ENCODE assay signal across 7 cellular contexts in the genomic region with DNA sequence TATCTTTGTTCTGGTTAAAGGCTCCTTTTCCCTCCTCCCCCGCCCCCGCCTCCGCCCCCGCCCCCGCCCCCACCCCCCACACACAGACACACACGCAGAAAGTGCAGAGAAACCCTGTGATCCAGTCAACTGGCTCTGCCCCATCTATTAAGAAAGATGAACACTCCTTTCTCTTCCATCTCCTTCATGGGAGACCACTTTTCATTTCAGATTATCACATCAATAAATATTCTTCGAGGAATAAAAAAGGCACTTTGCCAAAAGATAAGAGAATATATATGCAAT.
DNase-seq lines count a peak whose midpoint lies in the region; ATAC-seq, FAIRE-seq and TF ChIP-seq lines count a peak whose summit lies in the region.

No MANE protein-coding gene starts in this region.

- H3K4me2 ChIP-seq in astrocyte (ENCODE audit: low read length) (peak overlapping the region; percentile 93), HepG2 (ENCODE audit: low read depth, low read length) (peak overlapping the region; percentile 87)

- H3K36me3 ChIP-seq in HUES6 (ENCODE audit: control insufficient read depth, insufficient read depth, low read length) (no peaks in the 10 kb centered on the region), astrocyte (ENCODE audit: insufficient read depth, low read length) (no peaks in the 10 kb centered on the region), HepG2 (replicated peaks in 1 of 2; ENCODE audit: control insufficient read depth in 1 of 2, insufficient read depth in 2 of 2, low read length in 2 of 2) (no peaks in the 10 kb centered on the region), transverse colon (no peaks in the 10 kb centered on the region)

- H3K27ac ChIP-seq in HUES6 (ENCODE audit: low read depth, low read length) (no peak overlapping the region), astrocyte (ENCODE audit: low read depth, low read length) (peak overlapping the region; percentile 45), HepG2 (ENCODE audit: extremely low read length, insufficient read depth, low read length) (no peak overlapping the region), transverse colon (no peak overlapping the region)

- no peak overlapping the region for H3K4me3 Mint-ChIP-seq in astrocyte (ENCODE audit: unreplicated experiment)

- CTCF ChIA-PET in HepG2 (lab: Yijun Ruan, JAX; ENCODE audit: low intra/inter-chr PET ratio, low total read pairs), result interaction anchor here (0.8 kb wide), 1 partner anchor 539 kb away, joined by 5 read pairs; no protein-coding TSS in a partner anchor

- no TSS peak for BruUV-seq in HepG2 (replicated peaks; lab: Mats Ljungman, UMichigan)

- intact Hi-C loops in HepG2 (cut with micrococcal nuclease; ENCODE audit: unreplicated experiment), result loop anchor here (1.0 to 10.0 kb wide), 3 partner anchors 123 to 539 kb away; partner anchors contain the start of gene TMEM161B
- intact Hi-C loops in transverse colon (cut with DNase I; ENCODE audit: low total_unique reads), result loop anchor here (5.0 kb wide), 1 partner anchor 546 kb away; no protein-coding TSS in a partner anchor

- TF ChIP-seq POLR2A in HepG2 (IDR thresholded peaks at IDR 0.05; ENCODE audit: insufficient read depth in 1 of 2, low read depth in 2 of 2, low read length in 2 of 2) (no peak), transverse colon (IDR thresholded peaks at IDR 0.05) (no peak)

- H2AFZ ChIP-seq in astrocyte (ENCODE audit: low read depth, low read length) (peak overlapping the region; percentile 54), HepG2 (ENCODE audit: low read length) (no peak overlapping the region)

- H3K79me2 ChIP-seq in astrocyte (ENCODE audit: insufficient read depth, low read length), result no peaks in the 10 kb centered on the region
- no peaks in the 10 kb centered on the region for H3K79me2 ChIP-seq in HepG2 (ENCODE audit: insufficient read depth, low read length)

- peaks cover 3% of the 10 kb centered on the region for H3K9me3 Mint-ChIP-seq in astrocyte (ENCODE audit: unreplicated experiment)

- in situ Hi-C loops in HepG2 (cut with HindIII; ENCODE audit: extremely low pct_ligation_motif_present, low pct_unique_long_range_greater_than_20kb) (loop anchor here (5.0 kb wide), 2 partner anchors 126 to 536 kb away; partner anchors contain the start of gene TMEM161B), transverse colon (cut with MboI; ENCODE audit: low pct_ligation_motif_present in 1 of 4, low pct_unique_long_range_greater_than_20kb in 1 of 4, low sequenced_read_pairs in 3 of 4) (loop anchor here (10.0 to 25.0 kb wide), 2 partner anchors 521 to 543 kb away; no protein-coding TSS in a partner anchor)

- H3K4me3 ChIP-seq in HUES6 (ENCODE audit: low read depth, low read length) (peak overlapping the region; percentile 58), astrocyte (ENCODE audit: insufficient read depth, low read depth, low read length) (peak overlapping the region; percentile 70), HepG2 (replicated peaks in 1 of 3; ENCODE audit: insufficient read depth in 1 of 3, low read depth in 2 of 3, low read length in 3 of 3) (peak overlapping the region; percentile 5 to 60 (median 35); a peak in 5 of 6 replicates), transverse colon (peak overlapping the region in 3 of 4 donors; percentile 12 to 62 (median 30))

- H3K4me1 ChIP-seq in HUES6 (ENCODE audit: control insufficient read depth, insufficient read depth, low read length), result peaks cover 39% of the 10 kb centered on the region
- peaks cover 29% of the 10 kb centered on the region for H3K4me1 ChIP-seq in astrocyte (ENCODE audit: insufficient read depth, low read length)
- H3K4me1 ChIP-seq in HepG2 (ENCODE audit: insufficient read depth, low read length), result peaks cover 49% of the 10 kb centered on the region
- peaks cover 0 to 50% (median 28%) of the 10 kb centered on the region in 4 donors for H3K4me1 ChIP-seq in transverse colon

- H3K36me3 Mint-ChIP-seq in astrocyte (ENCODE audit: low read depth, unreplicated experiment), result no peaks in the 10 kb centered on the region

- FAIRE-seq in astrocyte (lab: Jason Lieb, UNC) (no peak), HepG2 (lab: Jason Lieb, UNC) (no peak)

- H3K27me3 ChIP-seq in HUES6 (ENCODE audit: control insufficient read depth, insufficient read depth, low read length) (peaks cover 73% of the 10 kb centered on the region), astrocyte (ENCODE audit: insufficient read depth, low read length) (peaks cover 6% of the 10 kb centered on the region), HepG2 (ENCODE audit: control insufficient read depth in 1 of 2, insufficient read depth in 2 of 2, low read length in 2 of 2) (peaks cover 3 to 50% of the 10 kb centered on the region in 2 experiments; a peak in 4 of 5 replicates), transverse colon (peaks cover 86% of the 10 kb centered on the region)

- TF ChIP-seq CTCF in astrocyte (IDR thresholded peaks at IDR 0.05; ENCODE audit: insufficient read depth, low read depth, low read length), result no peak
- TF ChIP-seq CTCF in HepG2 (CRISPR knock-in tag; IDR thresholded peaks at IDR 0.05), result no peak
- no peak for TF ChIP-seq CTCF in transverse colon (IDR thresholded peaks at IDR 0.05)

- H3K9ac ChIP-seq in HUES6 (ENCODE audit: low read length) (peak overlapping the region; percentile 17), astrocyte (ENCODE audit: low read length) (peak overlapping the region; percentile 77), HepG2 (ENCODE audit: insufficient read depth, low read depth, low read length) (no peak overlapping the region)

- POLR2A ChIA-PET in HepG2 (lab: Yijun Ruan, JAX), result interaction anchor here (1.1 to 1.5 kb wide), 3 partner anchors 11 to 31 kb away, joined by 4 to 8 read pairs (median 6); no protein-coding TSS in a partner anchor

- no peak for TF ChIP-seq RAD21 in HepG2 (CRISPR knock-in tag; IDR thresholded peaks at IDR 0.05)

- no peak overlapping the region for H3K27ac Mint-ChIP-seq in astrocyte (ENCODE audit: unreplicated experiment)

- ATAC-seq in HepG2, result no peak
- ATAC-seq in HG02852 (IDR thresholded peaks at IDR 0.05; ENCODE audit: unreplicated experiment), result no peak
- no peak for ATAC-seq in GM21526 (IDR thresholded peaks at IDR 0.05; ENCODE audit: low FRiP score, unreplicated experiment)

- no peaks in the 10 kb centered on the region for H3K4me1 Mint-ChIP-seq in astrocyte (ENCODE audit: low read depth, unreplicated experiment)

- DNase-seq in astrocyte (ENCODE audit: low read depth) (no peak), HepG2 (ENCODE audit: low spot score) (no peak), transverse colon (no peak)
- DNase-seq in activated CD4-positive, alpha-beta T cell treated with anti-CD3 and anti-CD28 coated beads for 4 hours, result no peak

- H4K20me1 ChIP-seq in astrocyte (ENCODE audit: insufficient read depth, low read length) (no peaks in the 10 kb centered on the region), HepG2 (ENCODE audit: insufficient read depth, low read length) (no peaks in the 10 kb centered on the region)

- TF ChIP-seq EP300 in HepG2 (IDR thresholded peaks at IDR 0.05; ENCODE audit: low read depth in 2 of 2, low read length in 2 of 2) (no peak), HepG2 (CRISPR knock-in tag; IDR thresholded peaks at IDR 0.05; ENCODE audit: borderline replicate concordance) (no peak), transverse colon (IDR thresholded peaks at IDR 0.05; ENCODE audit: low read depth) (no peak)

- no peaks in the 10 kb centered on the region for H3K9me3 ChIP-seq in HUES6 (ENCODE audit: control insufficient read depth, insufficient read depth, low read depth, low read length)
- H3K9me3 ChIP-seq in astrocyte (ENCODE audit: insufficient read depth, low read depth, low read length), result no peaks in the 10 kb centered on the region
- H3K9me3 ChIP-seq in HepG2 (ENCODE audit: low read length), result no peaks in the 10 kb centered on the region
- H3K9me3 ChIP-seq in transverse colon, result no peaks in the 10 kb centered on the region

- WGBS in HepG2 (ENCODE audit: low lambda C conversion rate), result 5% methylated on average over 5 of the region's 7 CpGs
- 0% methylated on average over 1 to 6 of the region's 7 CpGs for WGBS in transverse colon (ENCODE audit: low coverage in 1 of 2), 2 donors

- peaks cover 4% of the 10 kb centered on the region for H3K27me3 Mint-ChIP-seq in astrocyte (ENCODE audit: low read depth, unreplicated experiment)

TF ChIP-seq in HepG2, 621 proteins besides CTCF, POLR2A, EP300 and RAD21:
- peak; percentile 21; the same call in 1 of the 2 replicates for TF ChIP-seq PATZ1 (CRISPR knock-in tag; IDR thresholded peaks at IDR 0.05)
- TF ChIP-seq HMG20B (CRISPR knock-in tag; conservative IDR thresholded peaks at IDR 0.05), result no peak
